8 cellular contexts compared by ENCODE assay signal in genomic region chr20:35771367-35771688, GRCh38. TPM values are rescaled to one million over a fixed set of nuclear protein-coding genes. Genes with fewer than 3 reads are reported as not detected.
DNase-seq lines count a peak whose midpoint lies in the region; ATAC-seq and TF ChIP-seq lines count a peak whose summit lies in the region.

No MANE protein-coding gene starts in this region.

- H3K9me3 ChIP-seq in ES-I3 (ENCODE audit: control insufficient read depth, insufficient read depth, low read length) (no peaks in the 10 kb centered on the region), SJSA1 (replicated peaks) (no peaks in the 10 kb centered on the region), esophagus squamous epithelium (no peaks in the 10 kb centered on the region), aorta (ENCODE audit: control insufficient read depth, low read length) (no peaks in the 10 kb centered on the region)

- H3K9ac ChIP-seq in ES-I3 (ENCODE audit: low read depth, low read length) (peak overlapping the region; percentile 82; the same call in 1 of the 2 replicates), rectal smooth muscle tissue (ENCODE audit: low read length) (peak overlapping the region; percentile 45)

- H3K27ac ChIP-seq in SJSA1, result peak overlapping the region; percentile 78
- peak overlapping the region; percentile 88 to 99 (median 96) for H3K27ac ChIP-seq in esophagus squamous epithelium
- H3K27ac ChIP-seq in rectal smooth muscle tissue (ENCODE audit: low read depth, low read length), result peak overlapping the region; percentile 96
- peak overlapping the region in 1 of 2 donors; percentile 96 for H3K27ac ChIP-seq in aorta (ENCODE audit: low read depth in 1 of 2, low read length in 2 of 2)

- H3K4me3 ChIP-seq in SJSA1, result peak overlapping the region; percentile 81
- peak overlapping the region in 3 of 4 donors; percentile 69 to 84 (median 69) for H3K4me3 ChIP-seq in esophagus squamous epithelium
- H3K4me3 ChIP-seq in rectal smooth muscle tissue (ENCODE audit: low read length), result peak overlapping the region; percentile 71
- H3K4me3 ChIP-seq in aorta (ENCODE audit: low read length in 2 of 2), result no peak overlapping the region

- ATAC-seq in aorta (ENCODE audit: low FRiP score) (no peak), HG03565 (IDR thresholded peaks at IDR 0.05; ENCODE audit: unreplicated experiment) (no peak)

- no peak for TF ChIP-seq POLR2A in esophagus squamous epithelium (IDR thresholded peaks at IDR 0.05)

- TF ChIP-seq CTCF in esophagus squamous epithelium (IDR thresholded peaks at IDR 0.05), result no peak

- H3K4me1 ChIP-seq in ES-I3 (ENCODE audit: insufficient read depth, low read length) (peaks cover 22% of the 10 kb centered on the region), SJSA1 (replicated peaks) (peaks cover 26% of the 10 kb centered on the region), esophagus squamous epithelium (peaks cover 32 to 90% (median 63%) of the 10 kb centered on the region in 3 donors), rectal smooth muscle tissue (ENCODE audit: control insufficient read depth, insufficient read depth, low read length) (peaks cover 8% of the 10 kb centered on the region), aorta (ENCODE audit: control insufficient read depth in 1 of 2, insufficient read depth in 2 of 2, low read length in 2 of 2) (no peaks in the 10 kb centered on the region)

- H3K27me3 ChIP-seq in SJSA1 (replicated peaks) (no peaks in the 10 kb centered on the region), esophagus squamous epithelium (no peaks in the 10 kb centered on the region), rectal smooth muscle tissue (ENCODE audit: control insufficient read depth, insufficient read depth, low read length) (no peaks in the 10 kb centered on the region), aorta (ENCODE audit: control insufficient read depth in 1 of 2, insufficient read depth in 2 of 2, low read length in 1 of 2) (no peaks in the 10 kb centered on the region)

- intact Hi-C loops in esophagus squamous epithelium (cut with DNase I), result no loop called here
- intact Hi-C loops in aorta (cut with DNase I), result loop anchor here in 1 of 2 donors (10.0 kb wide), 1 partner anchor 113 kb away; no protein-coding TSS in a partner anchor

- WGBS in esophagus squamous epithelium, 2 donors, result 81 to 87% methylated on average over 9 of the region's 9 CpGs
- 68 to 76% methylated on average over 9 of the region's 9 CpGs for WGBS in aorta, 2 donors

- DNase-seq in SJSA1 (ENCODE audit: low read depth in 1 of 2, low spot score in 2 of 2) (no peak), esophagus squamous epithelium (lab: John Stamatoyannopoulos, UW) (no peak), aorta (no peak), NCI-H187 treated with DMSO at 0.1 percent for 48 hours (lab: John Stamatoyannopoulos, UW) (no peak), cerebellum (ENCODE audit: low spot score) (no peak)

- H3K36me3 ChIP-seq in ES-I3 (ENCODE audit: insufficient read depth, low read length) (no peaks in the 10 kb centered on the region), SJSA1 (peaks cover 19% of the 10 kb centered on the region), esophagus squamous epithelium (peaks cover 0 to 14% (median 0%) of the 10 kb centered on the region in 3 donors), rectal smooth muscle tissue (ENCODE audit: control insufficient read depth, insufficient read depth, low read length) (no peaks in the 10 kb centered on the region), aorta (ENCODE audit: control insufficient read depth in 1 of 2, insufficient read depth in 2 of 2, low read length in 1 of 2) (peaks cover 0 to 3% of the 10 kb centered on the region in 2 donors)

RNA-seq across cellular contexts. Expression of gene PHF20, which starts 0.5 kb away (rescaled TPM):
- total RNA-seq in SJSA1 (2014; rRNA removed; shearing (Covaris generic)), result 16.7 and 24.1 TPM in 2 replicates
- total RNA-seq in esophagus squamous epithelium, result 10 to 100 TPM; 13.6 to 33.2 (median 16.6) TPM
- total RNA-seq in aorta, result 10 to 100 TPM; 48.7 to 64.4 TPM
- 10 to 100 TPM; 17.1 to 32.9 TPM for polyA plus RNA-seq in aorta
- total RNA-seq in cerebellum, result 41.8 TPM

RNA-seq across cellular contexts. Expression of gene RBM39, which starts 29.3 kb away (rescaled TPM):
- 277 and 319 TPM in 2 replicates for total RNA-seq in SJSA1 (2014; rRNA removed; shearing (Covaris generic))
- total RNA-seq in esophagus squamous epithelium (100 to 1,000 TPM; 149 to 326 (median 182) TPM), aorta (100 to 1,000 TPM; 293 to 383 TPM), cerebellum (405 TPM)
- 100 to 1,000 TPM in 1 of 2 donors, 10 to 100 TPM in 1; 65.6 to 352 TPM for polyA plus RNA-seq in aorta

Comparison
In these comparisons a context has a peak if more than half of its experiments do, and no peak if none do; other contexts are left out.
1. H3K4me3 ChIP-seq: peak in SJSA1 (single experiment), esophagus squamous epithelium (3 of 4) and rectal smooth muscle tissue (single experiment); none in aorta (0 of 2).